8 cellular contexts compared by ENCODE assay signal in the genomic region with DNA sequence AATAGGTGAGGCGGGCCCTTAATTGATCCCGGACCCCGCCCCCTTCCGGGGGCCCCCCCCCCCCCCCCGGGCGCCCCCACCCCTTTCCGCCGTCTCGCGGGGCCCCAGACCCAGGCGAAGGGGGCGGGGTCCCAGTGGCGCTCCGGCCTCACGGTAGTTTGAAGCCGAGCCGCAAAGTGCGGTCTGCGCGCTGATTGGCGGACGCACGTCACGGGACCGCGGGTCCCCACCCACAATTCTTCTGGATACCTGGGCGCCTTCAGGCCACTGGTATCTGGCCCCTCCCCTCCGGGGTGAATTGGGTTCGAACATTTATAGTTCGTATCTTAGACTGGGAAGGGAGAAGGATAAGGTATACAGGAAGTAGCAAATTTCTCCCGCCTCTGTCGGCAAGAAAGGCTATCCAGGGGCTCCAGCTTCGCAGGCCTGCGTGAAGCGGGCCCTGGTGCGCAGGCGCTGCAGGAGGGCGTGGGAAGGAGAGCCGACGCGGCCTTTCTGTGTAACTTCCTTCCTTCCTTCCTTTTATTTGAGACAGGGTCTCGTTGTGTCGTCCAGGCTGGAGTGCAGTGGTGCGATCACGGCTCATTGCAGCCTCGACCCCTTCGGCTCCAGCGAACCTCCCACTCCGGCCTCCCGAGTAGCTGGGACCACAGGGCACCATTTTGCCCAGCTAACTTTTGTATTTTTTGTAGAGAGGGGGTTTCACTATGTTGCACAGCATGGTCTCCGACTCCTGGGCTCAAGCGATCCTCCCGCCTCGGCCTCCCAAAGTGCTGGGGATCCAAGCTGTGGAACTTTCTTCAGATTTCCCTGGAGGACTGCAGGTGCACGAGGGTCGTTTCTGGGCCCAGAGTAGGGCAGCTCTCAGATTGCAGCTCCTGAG. TPM values are rescaled to one million over a fixed set of nuclear protein-coding genes. Genes with fewer than 3 reads are reported as not detected.
DNase-seq lines count a peak whose midpoint lies in the region; ATAC-seq and TF ChIP-seq lines count a peak whose summit lies in the region.

No MANE protein-coding gene starts in this region.

- peaks cover 22% of the 10 kb centered on the region for H3K36me3 Mint-ChIP-seq in T-cell
- H3K36me3 Mint-ChIP-seq in progenitor cell of endocrine pancreas (ENCODE audit: insufficient read depth): peaks cover 23% of the 10 kb centered on the region

- intact Hi-C loops in left ventricle myocardium inferior (cut with micrococcal nuclease): no loop called here

- peaks cover 7% of the 10 kb centered on the region for H3K9me3 ChIP-seq in left ventricle myocardium inferior (replicated peaks)

- H3K27ac ChIP-seq in left ventricle myocardium inferior (replicated peaks): peak overlapping the region; percentile 97

- H3K4me3 ChIP-seq in left ventricle myocardium inferior: peak overlapping the region; percentile 93

- H3K36me3 ChIP-seq in left ventricle myocardium inferior: peaks cover 3% of the 10 kb centered on the region

- peak; percentile 83 for ATAC-seq in HG02870 (IDR thresholded peaks at IDR 0.05; ENCODE audit: unreplicated experiment)
- peak; percentile 85 to 87 (median 86) for ATAC-seq in T-cell (replicated peaks in 1 of 4)

- TF ChIP-seq CTCF in GM13977 (IDR thresholded peaks at IDR 0.05; ENCODE audit: extremely low read depth, insufficient read depth, missing control alignments) (no peak), left ventricle myocardium inferior (IDR thresholded peaks at IDR 0.05; ENCODE audit: borderline replicate concordance) (no peak), progenitor cell of endocrine pancreas (IDR thresholded peaks at IDR 0.05; ENCODE audit: unreplicated experiment) (no peak)

- peak overlapping the region; percentile 84 to 96 (median 94) for H3K4me3 Mint-ChIP-seq in T-cell
- peak overlapping the region; percentile 96 for H3K4me3 Mint-ChIP-seq in progenitor cell of endocrine pancreas (ENCODE audit: low read depth)

- in situ Hi-C loops in GM13977 (cut with MboI; ENCODE audit: low pct_unique_long_range_greater_than_20kb, low sequenced_read_pairs, unreplicated experiment): no loop called here

- POLR2A ChIA-PET in T-cell (lab: Charles Lee): interaction anchor here in 1 of 2 donors (0.6 to 1.0 kb wide), 3 partner anchors 31 to 37 kb away, joined by 3 to 5 read pairs (median 3); a partner anchor contains a TSS

- peaks cover 38 to 45% (median 40%) of the 10 kb centered on the region in 3 donors for H3K4me1 Mint-ChIP-seq in T-cell
- peaks cover 33% of the 10 kb centered on the region for H3K4me1 Mint-ChIP-seq in progenitor cell of endocrine pancreas (ENCODE audit: low read depth)

- H3K27me3 ChIP-seq in left ventricle myocardium inferior (ENCODE audit: low read depth): no peaks in the 10 kb centered on the region

- H3K27me3 Mint-ChIP-seq in T-cell: peaks cover 0 to 2% of the 10 kb centered on the region in 2 donors
- no peaks in the 10 kb centered on the region for H3K27me3 Mint-ChIP-seq in progenitor cell of endocrine pancreas

- H3K27ac Mint-ChIP-seq in T-cell (peak overlapping the region; percentile 98), progenitor cell of endocrine pancreas (peak overlapping the region; percentile 100)

- peak; percentile 98 for DNase-seq in GM13977 (ENCODE audit: low spot score)
- DNase-seq in NCI-H146 (lab: John Stamatoyannopoulos, UW): peak; percentile 95
- peak; percentile 92 to 98 (median 96) for DNase-seq in T-cell
- peak; percentile 96 for DNase-seq in amniotic stem cell (lab: John Stamatoyannopoulos, UW)
- peak; percentile 96 for DNase-seq in left ventricle myocardium inferior
- DNase-seq in progenitor cell of endocrine pancreas (ENCODE audit: low spot score, unreplicated experiment): peak; percentile 95
- DNase-seq in ureter (ENCODE audit: low spot score): peak; percentile 97

- CTCF ChIA-PET in T-cell (lab: Charles Lee): interaction anchor here (0.5 to 1.4 kb wide), 4 partner anchors 31 to 45 kb away, joined by 3 to 5 read pairs (median 4); a partner anchor contains a TSS

- H3K9me3 Mint-ChIP-seq in T-cell (peaks cover 0 to 3% (median 0%) of the 10 kb centered on the region in 3 donors), progenitor cell of endocrine pancreas (ENCODE audit: low read depth) (no peaks in the 10 kb centered on the region)

- peaks cover 49% of the 10 kb centered on the region for H3K4me1 ChIP-seq in left ventricle myocardium inferior

RNA-seq across cellular contexts. Expression of a gene that starts 0.6 kb away (rescaled TPM):
- total RNA-seq in T-cell (100 to 1,000 TPM; 206 to 254 (median 239) TPM), left ventricle myocardium inferior (64.5 TPM), progenitor cell of endocrine pancreas (596 and 597 TPM in 2 replicates), ureter (225 TPM)

RNA-seq across cellular contexts. Expression of a gene that starts 36.0 kb away (rescaled TPM):
- total RNA-seq in T-cell (10 to 100 TPM; 70.2 to 86.3 (median 75.2) TPM), left ventricle myocardium inferior (34.9 TPM), progenitor cell of endocrine pancreas (52.1 and 55.7 TPM in 2 replicates), ureter (63.9 TPM)

Comparison
In these comparisons a context has a peak if more than half of its experiments do, and no peak if none do; other contexts are left out.
1. Peak in every context shown above with its lines: DNase-seq, ATAC-seq, H3K4me3 ChIP-seq and H3K27ac ChIP-seq.